In the genomic region with DNA sequence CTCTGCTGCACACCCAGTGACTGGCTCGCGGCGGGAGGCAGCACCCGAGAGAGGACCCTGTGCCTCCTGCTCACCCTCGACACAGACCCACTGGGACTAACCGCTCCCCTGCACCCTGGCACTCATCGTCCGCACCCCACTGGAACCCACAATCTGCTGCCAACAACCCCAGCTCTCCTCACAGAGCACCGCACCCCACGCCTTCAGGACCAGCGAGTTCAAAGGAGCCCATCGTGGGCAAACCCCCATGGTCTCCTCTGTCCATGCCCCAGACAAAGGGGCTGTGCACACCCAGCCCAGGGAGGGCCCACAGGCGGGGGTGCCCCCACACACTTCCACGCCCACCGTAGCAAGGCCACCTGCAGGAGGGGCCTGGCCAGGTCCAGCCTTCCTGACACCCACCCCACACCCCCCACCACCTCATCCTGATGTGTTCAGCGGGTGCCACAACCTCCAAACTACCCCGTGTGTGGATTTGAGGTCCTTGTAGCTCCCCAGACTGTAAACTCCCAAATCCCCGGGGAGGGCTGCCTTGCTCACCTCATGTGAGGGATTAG, we compare ENCODE assay signal across 24 cellular contexts. TPM values are rescaled to one million over a fixed set of nuclear protein-coding genes. Genes with fewer than 3 reads are reported as not detected.
DNase-seq lines count a peak whose midpoint lies in the region; ATAC-seq and TF ChIP-seq lines count a peak whose summit lies in the region.
"Had no signal": no experiment of that assay in that cellular context is flagged by ENCODE, and none has a peak within 500 bp of the region (broad histone marks: within the 10 kb centered on the region; RNA-seq: fewer than 3 reads in every experiment).

No MANE protein-coding gene starts in this region.

- TF ChIP-seq EP300 in ovary (IDR thresholded peaks at IDR 0.05), result no peak

- peaks cover 2% of the 10 kb centered on the region for H3K4me1 Mint-ChIP-seq in glutamatergic neuron (ENCODE audit: low read depth, unreplicated experiment)

- no peak overlapping the region for H3K4me3 Mint-ChIP-seq in glutamatergic neuron (ENCODE audit: unreplicated experiment)
- H3K4me3 Mint-ChIP-seq: activated CD4-positive, alpha-beta T cell treated with anti-CD3 and anti-CD28 coated beads, Interleukin-2, amount 10 ng/mL, durations not matched to agents 7 days and 5 days; activated naive CD8-positive, alpha-beta T cell treated with anti-CD3 and anti-CD28 coated beads, Interleukin-2, amount 10 ng/mL, durations not matched to agents 7 days and 5 days; dendritic cell treated with granulocyte-macrophage colony-stimulating factor and Interleukin-4, amounts not matched to agents 40 ng/mL and 50 ng/mL, for 4 days; neural progenitor cell; T-cell had no signal

- peak overlapping the region in 7 of 11 experiments; percentile 30 to 87 (median 69); a peak in 11 of 22 replicates for H3K4me2 ChIP-seq in BLaER1 treated with 17β-estradiol and CSF1 and Interleukin-3, amounts not matched to agents 10 nM and 100 nM
- H3K4me2 ChIP-seq: neural progenitor cell had no signal

- no peak for TF ChIP-seq POLR2A in ovary (IDR thresholded peaks at IDR 0.05)

- peaks cover 3% of the 10 kb centered on the region for H3K9me3 Mint-ChIP-seq in glutamatergic neuron (ENCODE audit: unreplicated experiment)
- H3K9me3 Mint-ChIP-seq: activated CD4-positive, alpha-beta T cell treated with anti-CD3 and anti-CD28 coated beads, Interleukin-2, amount 10 ng/mL, durations not matched to agents 7 days and 5 days; activated naive CD8-positive, alpha-beta T cell treated with anti-CD3 and anti-CD28 coated beads, Interleukin-2, amount 10 ng/mL, durations not matched to agents 7 days and 5 days; dendritic cell treated with granulocyte-macrophage colony-stimulating factor and Interleukin-4, amounts not matched to agents 40 ng/mL and 50 ng/mL, for 4 days; neural progenitor cell; T-cell had no signal

- H3K9me3 ChIP-seq in BLaER1 treated with 17β-estradiol and CSF1 and Interleukin-3, amounts not matched to agents 10 nM and 100 nM (replicated peaks in 1 of 11), result peaks cover 0 to 6% (median 0%) of the 10 kb centered on the region in 11 experiments; a peak in 1 of 22 replicates
- H3K9me3 ChIP-seq in ovary, result no peaks in the 10 kb centered on the region
- H3K9me3 ChIP-seq: transverse colon had no signal

- H4K20me1 ChIP-seq in BLaER1 treated with 17β-estradiol and CSF1 and Interleukin-3, amounts not matched to agents 10 nM and 100 nM, result no peaks in the 10 kb centered on the region

- H3K4me1 ChIP-seq in BLaER1 treated with 17β-estradiol and CSF1 and Interleukin-3, amounts not matched to agents 10 nM and 100 nM, result peaks cover 25 to 88% (median 79%) of the 10 kb centered on the region in 10 experiments
- no peaks in the 10 kb centered on the region for H3K4me1 ChIP-seq in ovary (ENCODE audit: insufficient read depth)
- H3K4me1 ChIP-seq: transverse colon had no signal

- no peaks in the 10 kb centered on the region for H3K36me3 Mint-ChIP-seq in glutamatergic neuron (ENCODE audit: unreplicated experiment)
- H3K36me3 Mint-ChIP-seq: activated naive CD8-positive, alpha-beta T cell treated with anti-CD3 and anti-CD28 coated beads, Interleukin-2, amount 10 ng/mL, durations not matched to agents 7 days and 5 days; neural progenitor cell; T-cell had no signal

- peak overlapping the region in 1 of 11 experiments; percentile 9; a peak in 1 of 22 replicates for H3K27ac ChIP-seq in BLaER1 treated with 17β-estradiol and CSF1 and Interleukin-3, amounts not matched to agents 10 nM and 100 nM
- H3K27ac ChIP-seq in ovary, result no peak overlapping the region
- H3K27ac ChIP-seq: neural progenitor cell, transverse colon had no signal

- H3K4me3 ChIP-seq in BLaER1 treated with 17β-estradiol and CSF1 and Interleukin-3, amounts not matched to agents 10 nM and 100 nM, result no peak overlapping the region
- H3K4me3 ChIP-seq in H7 (ENCODE audit: insufficient read depth, low read depth, low read length) (no peak overlapping the region), ovary (no peak overlapping the region)
- H3K4me3 ChIP-seq: neural progenitor cell, transverse colon had no signal

- no peak overlapping the region for H3K27ac Mint-ChIP-seq in glutamatergic neuron (ENCODE audit: unreplicated experiment)
- H3K27ac Mint-ChIP-seq: activated CD4-positive, alpha-beta T cell treated with anti-CD3 and anti-CD28 coated beads, Interleukin-2, amount 10 ng/mL, durations not matched to agents 7 days and 5 days; activated naive CD8-positive, alpha-beta T cell treated with anti-CD3 and anti-CD28 coated beads, Interleukin-2, amount 10 ng/mL, durations not matched to agents 7 days and 5 days; dendritic cell treated with granulocyte-macrophage colony-stimulating factor and Interleukin-4, amounts not matched to agents 40 ng/mL and 50 ng/mL, for 4 days; neural progenitor cell; T-cell had no signal

- DNase-seq in H7 (peak; percentile 38), left cardiac atrium (peak; percentile 7), ovary (peak in 4 of 5 donors; percentile 5 to 17 (median 8)), cerebellar nuclear complex (lab: John Stamatoyannopoulos, UW) (no peak), glutamatergic neuron (no peak), HCEC 1CT (no peak)
- DNase-seq: activated CD4-positive, alpha-beta T cell treated with anti-CD3 and anti-CD28 coated beads, Interleukin-2, amount 10 ng/mL, durations not matched to agents 7 days and 5 days; activated naive CD8-positive, alpha-beta T cell treated with anti-CD3 and anti-CD28 coated beads, Interleukin-2, amount 10 ng/mL, durations not matched to agents 7 days and 5 days; COR-L47; foreskin melanocyte; GOT3; kidney glomerular epithelial cell; NCI-H1105; NCI-H2107; NCI-H69; stimulated activated naive CD4-positive, alpha-beta T cell; transverse colon had no signal

- H3K27me3 Mint-ChIP-seq in glutamatergic neuron (ENCODE audit: unreplicated experiment), result peaks cover 7% of the 10 kb centered on the region
- H3K27me3 Mint-ChIP-seq: activated CD4-positive, alpha-beta T cell treated with anti-CD3 and anti-CD28 coated beads, Interleukin-2, amount 10 ng/mL, durations not matched to agents 7 days and 5 days; T-cell had no signal

- ATAC-seq in left cardiac atrium (no peak), GM19035 (IDR thresholded peaks at IDR 0.05; ENCODE audit: unreplicated experiment) (no peak)
- ATAC-seq: T-cell had no signal

- WGBS in ovary, 3 donors, result 90 to 92% (median 92%) methylated on average over 18 of the region's 18 CpGs

- no peaks in the 10 kb centered on the region for H3K36me3 ChIP-seq in BLaER1 treated with 17β-estradiol and CSF1 and Interleukin-3, amounts not matched to agents 10 nM and 100 nM
- H3K36me3 ChIP-seq in H7 (replicated peaks; ENCODE audit: control insufficient read depth, insufficient read depth, low read length), result no peaks in the 10 kb centered on the region
- no peaks in the 10 kb centered on the region for H3K36me3 ChIP-seq in ovary
- H3K36me3 ChIP-seq: neural progenitor cell, transverse colon had no signal

- H3K27me3 ChIP-seq in BLaER1 treated with 17β-estradiol and CSF1 and Interleukin-3, amounts not matched to agents 10 nM and 100 nM, result no peaks in the 10 kb centered on the region
- H3K27me3 ChIP-seq in H7 (ENCODE audit: control insufficient read depth, insufficient read depth, low read length) (no peaks in the 10 kb centered on the region), ovary (no peaks in the 10 kb centered on the region)
- H3K27me3 ChIP-seq: neural progenitor cell, transverse colon had no signal

- no peak overlapping the region; a peak in 1 of 22 replicates for H3K9ac ChIP-seq in BLaER1 treated with 17β-estradiol and CSF1 and Interleukin-3, amounts not matched to agents 10 nM and 100 nM
- H3K9ac ChIP-seq: neural progenitor cell had no signal

- intact Hi-C loops in left cardiac atrium (cut with DNase I), result no loop called here
- intact Hi-C loops in ovary (cut with DNase I), result no loop called here

- TF ChIP-seq CTCF in ovary (IDR thresholded peaks at IDR 0.05) (no peak), glutamatergic neuron (IDR thresholded peaks at IDR 0.05; ENCODE audit: partially characterized antibody, unreplicated experiment) (no peak)

RNA-seq across cellular contexts. Expression of a gene that starts 14.0 kb away (rescaled TPM):
- total RNA-seq in H7 (2014; rRNA removed; shearing (Covaris generic)), result 31.0 and 41.3 TPM in 2 replicates
- total RNA-seq in left cardiac atrium (1 to 10 TPM; 1.4 to 2.0 TPM), ovary (1 to 10 TPM in 4 of 7 donors, under 1 TPM in 3; 0.60 to 5.2 (median 1.3) TPM), glutamatergic neuron (ENCODE audit: unreplicated experiment) (5.7 TPM)
- polyA plus RNA-seq in ovary, result 1 to 10 TPM in 1 of 2 donors, under 1 TPM in 1; 0.92 to 2.3 TPM
- total RNA-seq: Daoy, HT-29 had no signal

Comparison
In these comparisons a context has a peak if more than half of its experiments do, and no peak if none do; other contexts are left out.
1. DNase-seq: peak in H7 (single experiment), left cardiac atrium (single experiment) and ovary (4 of 5); none in cerebellar nuclear complex (0 of 2), glutamatergic neuron (single experiment) and HCEC 1CT (single experiment).